Comparison of ENCODE assay signal across 11 cellular contexts in the genomic region with DNA sequence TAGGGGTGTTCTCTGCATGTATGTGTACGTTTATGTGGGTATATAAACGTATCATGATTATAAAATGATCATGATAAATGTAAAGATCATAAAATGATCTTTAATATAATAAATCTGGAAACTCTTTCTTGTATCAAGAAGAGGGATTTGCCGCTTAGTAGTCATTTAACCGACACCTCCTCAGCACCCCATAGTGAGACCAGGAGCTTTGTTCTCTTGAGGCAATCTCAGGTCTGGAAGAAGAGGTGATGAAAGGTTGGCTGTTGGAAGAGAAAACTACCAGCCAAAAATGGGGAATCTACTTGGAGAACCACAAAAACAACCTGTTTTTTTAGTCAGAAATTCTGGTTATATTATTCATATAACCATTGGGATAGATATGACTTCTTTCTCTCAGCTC. TPM values are rescaled to one million over a fixed set of nuclear protein-coding genes. Genes with fewer than 3 reads are reported as not detected.
DNase-seq lines count a peak whose midpoint lies in the region; ATAC-seq and TF ChIP-seq lines count a peak whose summit lies in the region.
"Had no signal": no experiment of that assay in that cellular context is flagged by ENCODE, and none has a peak within 500 bp of the region (broad histone marks: within the 10 kb centered on the region; RNA-seq: fewer than 3 reads in every experiment).

No MANE protein-coding gene starts in this region.

- ATAC-seq in stimulated activated effector memory CD8-positive, alpha-beta T cell treated with anti-CD3 and anti-CD28 coated beads, Interleukin-12 subunit alpha, Interleukin-12 subunit beta, amount 100 ng/mL, for 72 hours: no peak

- H3K36me3 ChIP-seq in CD8-positive, alpha-beta memory T cell (ENCODE audit: insufficient read depth, low read length): peaks cover 36% of the 10 kb centered on the region
- H3K36me3 ChIP-seq in OCI-LY3 (replicated peaks; ENCODE audit: low read depth, low read length): peaks cover 24% of the 10 kb centered on the region

- POLR2A ChIA-PET in CD8-positive, alpha-beta memory T cell (lab: Charles Lee): interaction anchor here (0.7 to 2.1 kb wide), 5 partner anchors 9 to 30 kb away, joined by 4 to 14 read pairs (median 5); no protein-coding TSS in a partner anchor

- TF ChIP-seq CTCF in OCI-LY3 (IDR thresholded peaks at IDR 0.05; ENCODE audit: low read depth, low read length): no peak
- TF ChIP-seq CTCF in endothelial cell (IDR thresholded peaks at IDR 0.05; ENCODE audit: unreplicated experiment): no peak

- H3K4me1 ChIP-seq in CD8-positive, alpha-beta memory T cell (ENCODE audit: insufficient read depth, low read length): peaks cover 98% of the 10 kb centered on the region
- H3K4me1 ChIP-seq in OCI-LY3 (ENCODE audit: low read length): peaks cover 67% of the 10 kb centered on the region

- H3K4me3 Mint-ChIP-seq in CD8-positive, alpha-beta memory T cell: peak overlapping the region; percentile 56 to 80 (median 66)
- peak overlapping the region; percentile 81 for H3K4me3 Mint-ChIP-seq in endothelial cell (ENCODE audit: unreplicated experiment)
- H3K4me3 Mint-ChIP-seq in stimulated activated effector memory CD8-positive, alpha-beta T cell treated with anti-CD3 and anti-CD28 coated beads, Interleukin-12 subunit alpha, Interleukin-12 subunit beta, amount 100 ng/mL, for 72 hours: peak overlapping the region; percentile 56
- H3K4me3 Mint-ChIP-seq: neural crest cell had no signal

- H3K79me2 ChIP-seq in OCI-LY3 (ENCODE audit: low read length): peaks cover 36% of the 10 kb centered on the region

- H4K20me1 ChIP-seq in OCI-LY3 (ENCODE audit: insufficient read depth, low read length): peaks cover 9% of the 10 kb centered on the region; the same call in 1 of the 2 replicates

- DNase-seq in CD8-positive, alpha-beta memory T cell: no peak
- DNase-seq in endothelial cell (ENCODE audit: low spot score) (no peak), occipital lobe (lab: John Stamatoyannopoulos, UW) (no peak), substantia nigra (lab: John Stamatoyannopoulos, UW) (no peak)
- DNase-seq in stimulated activated effector memory CD8-positive, alpha-beta T cell treated with anti-CD3 and anti-CD28 coated beads, Interleukin-12 subunit alpha, Interleukin-12 subunit beta, amount 100 ng/mL, for 72 hours (ENCODE audit: low spot score in 2 of 2): no peak
- DNase-seq in activated CD4-positive, alpha-beta T cell treated with anti-CD3 and anti-CD28 coated beads, Interleukin-2, amount 50 U/mL, for 4 hours: no peak
- DNase-seq: H7, islet precursor cell, NCI-H524 treated with DMSO at 0.1 percent for 48 hours had no signal

- CTCF ChIA-PET in CD8-positive, alpha-beta memory T cell (lab: Charles Lee): interaction anchor here (1.1 kb wide), 1 partner anchor 13 kb away, joined by 4 read pairs; no protein-coding TSS in a partner anchor

- peaks cover 8 to 50% (median 27%) of the 10 kb centered on the region in 3 donors for H3K36me3 Mint-ChIP-seq in CD8-positive, alpha-beta memory T cell
- peaks cover 54% of the 10 kb centered on the region for H3K36me3 Mint-ChIP-seq in endothelial cell (ENCODE audit: low read depth, unreplicated experiment)
- H3K36me3 Mint-ChIP-seq in stimulated activated effector memory CD8-positive, alpha-beta T cell treated with anti-CD3 and anti-CD28 coated beads, Interleukin-12 subunit alpha, Interleukin-12 subunit beta, amount 100 ng/mL, for 72 hours: peaks cover 83% of the 10 kb centered on the region

- no peak overlapping the region for H2AFZ ChIP-seq in OCI-LY3 (ENCODE audit: low read depth, low read length)

- peak overlapping the region; percentile 38 for H3K27ac ChIP-seq in CD8-positive, alpha-beta memory T cell (ENCODE audit: low read depth, low read length)
- no peak overlapping the region for H3K27ac ChIP-seq in OCI-LY3 (ENCODE audit: low read length)
- H3K27ac ChIP-seq in substantia nigra (ENCODE audit: low read depth, low read length, poor library complexity, severe bottlenecking): no peak overlapping the region

- H3K9me3 ChIP-seq in CD8-positive, alpha-beta memory T cell (ENCODE audit: low read length): no peaks in the 10 kb centered on the region
- H3K9me3 ChIP-seq in OCI-LY3 (ENCODE audit: insufficient read depth, low read length): no peaks in the 10 kb centered on the region

- no peaks in the 10 kb centered on the region for H3K27me3 ChIP-seq in CD8-positive, alpha-beta memory T cell (ENCODE audit: insufficient read depth, low read length, poor library complexity, severe bottlenecking)
- H3K27me3 ChIP-seq in OCI-LY3 (ENCODE audit: low read depth, low read length): peaks cover 30% of the 10 kb centered on the region

- no peaks in the 10 kb centered on the region for H3K27me3 Mint-ChIP-seq in CD8-positive, alpha-beta memory T cell
- peaks cover 5% of the 10 kb centered on the region for H3K27me3 Mint-ChIP-seq in endothelial cell (ENCODE audit: unreplicated experiment)

- no peak overlapping the region for H3K9ac ChIP-seq in OCI-LY3 (ENCODE audit: low read length)

- 0 out of 2 replicates have a peak overlapping the region, but pooled peaks have one; percentile 11 for H3K4me2 ChIP-seq in OCI-LY3 (ENCODE audit: low read length)

- peak overlapping the region; percentile 83 to 98 (median 90) for H3K27ac Mint-ChIP-seq in CD8-positive, alpha-beta memory T cell
- H3K27ac Mint-ChIP-seq in endothelial cell (ENCODE audit: unreplicated experiment): no peak overlapping the region
- peak overlapping the region; percentile 90 for H3K27ac Mint-ChIP-seq in stimulated activated effector memory CD8-positive, alpha-beta T cell treated with anti-CD3 and anti-CD28 coated beads, Interleukin-12 subunit alpha, Interleukin-12 subunit beta, amount 100 ng/mL, for 72 hours

- H3K4me1 Mint-ChIP-seq in CD8-positive, alpha-beta memory T cell: peaks cover 88 to 100% (median 98%) of the 10 kb centered on the region in 3 donors
- peaks cover 53% of the 10 kb centered on the region for H3K4me1 Mint-ChIP-seq in endothelial cell (ENCODE audit: unreplicated experiment)
- peaks cover 80% of the 10 kb centered on the region for H3K4me1 Mint-ChIP-seq in stimulated activated effector memory CD8-positive, alpha-beta T cell treated with anti-CD3 and anti-CD28 coated beads, Interleukin-12 subunit alpha, Interleukin-12 subunit beta, amount 100 ng/mL, for 72 hours

- H3K9me3 Mint-ChIP-seq in CD8-positive, alpha-beta memory T cell: no peaks in the 10 kb centered on the region
- no peaks in the 10 kb centered on the region for H3K9me3 Mint-ChIP-seq in endothelial cell (ENCODE audit: unreplicated experiment)
- no peaks in the 10 kb centered on the region for H3K9me3 Mint-ChIP-seq in stimulated activated effector memory CD8-positive, alpha-beta T cell treated with anti-CD3 and anti-CD28 coated beads, Interleukin-12 subunit alpha, Interleukin-12 subunit beta, amount 100 ng/mL, for 72 hours
- H3K9me3 Mint-ChIP-seq: neural crest cell had no signal

- H3K4me3 ChIP-seq in CD8-positive, alpha-beta memory T cell (ENCODE audit: low read length): no peak overlapping the region
- H3K4me3 ChIP-seq in OCI-LY3 (ENCODE audit: low read length): no peak overlapping the region

RNA-seq across cellular contexts. Expression of a gene that starts 38.7 kb away (rescaled TPM):
- 10 to 100 TPM; 55.3 to 56.3 TPM for total RNA-seq in CD8-positive, alpha-beta memory T cell
- polyA plus RNA-seq in CD8-positive, alpha-beta memory T cell: 108 TPM
- 68.7 TPM for total RNA-seq in endothelial cell (ENCODE audit: unreplicated experiment)
- 5.8 TPM for total RNA-seq in occipital lobe
